Comparison of ENCODE assay signal across 26 cellular contexts in the genomic region with DNA sequence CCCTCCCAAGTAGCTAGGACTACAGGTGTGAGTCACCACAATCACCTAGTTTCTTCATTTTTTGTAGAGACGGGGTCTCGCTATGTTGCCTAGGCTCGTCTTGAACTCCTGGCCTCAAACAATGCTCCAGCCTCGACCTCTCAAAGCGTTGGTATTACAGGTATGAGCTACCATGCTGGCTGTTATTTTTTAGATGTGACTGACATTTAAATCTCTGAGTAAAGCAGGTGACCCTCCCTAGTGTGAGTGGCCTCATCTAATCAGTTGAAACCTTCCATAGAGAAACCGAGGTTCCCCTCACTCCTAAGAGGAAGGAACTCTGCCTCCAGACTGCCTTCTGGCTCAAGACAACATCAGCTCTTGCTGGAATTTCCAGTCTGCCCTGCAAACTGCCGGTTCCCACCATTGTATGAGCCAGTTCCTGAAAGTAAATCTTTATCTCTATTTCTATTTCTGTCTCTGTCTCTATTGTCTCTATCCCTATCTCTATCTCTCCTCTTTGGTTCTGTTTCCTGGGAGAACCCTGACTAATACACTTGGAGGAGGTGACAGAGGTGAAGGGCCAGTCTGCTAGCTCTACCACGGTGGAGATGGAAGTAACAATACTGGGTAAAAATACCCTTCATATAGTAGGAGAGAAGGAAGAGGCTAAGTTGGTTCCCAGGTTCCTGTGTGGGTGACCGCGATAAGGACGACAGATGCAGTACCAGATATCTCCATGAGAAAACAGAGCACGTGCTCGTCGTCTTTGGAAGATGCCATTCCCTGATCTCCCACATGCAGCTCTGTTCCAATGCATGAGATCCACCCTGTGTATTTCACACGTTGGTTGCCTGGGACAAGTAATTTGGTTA.
A peak's percentile ranks its signal among the peaks of the same experiment; 100 is the strongest.
DNase-seq lines count a peak whose midpoint lies in the region; ATAC-seq and TF ChIP-seq lines count a peak whose summit lies in the region.
"Had no signal": no experiment of that assay in that cellular context is flagged by ENCODE, and none has a peak within 500 bp of the region (broad histone marks: within the 10 kb centered on the region; RNA-seq: fewer than 3 reads in every experiment).

No MANE protein-coding gene starts in this region.

- no peak for TF ChIP-seq RAD21 in HCT116 (IDR thresholded peaks at IDR 0.05; ENCODE audit: low read depth)

- H3K36me3 ChIP-seq in HCT116 (ENCODE audit: control insufficient read depth in 1 of 2, insufficient read depth in 2 of 2, low read length in 2 of 2) (no peaks in the 10 kb centered on the region), brain microvascular endothelial cell (replicated peaks) (no peaks in the 10 kb centered on the region), mesodermal cell (ENCODE audit: control insufficient read depth, insufficient read depth, low read length) (no peaks in the 10 kb centered on the region)
- H3K36me3 ChIP-seq: BE2C, esophagus muscularis mucosa, lower lobe of right lung, tibial artery had no signal

- intact Hi-C loops in HCT116 (cut with micrococcal nuclease): no loop called here

- WGBS in mesodermal cell (ENCODE audit: insufficient coverage in 2 of 2), 2 experiments: 93 to 95% methylated on average over 11 to 13 of the region's 15 CpGs

- H3K27me3 ChIP-seq in HCT116 (ENCODE audit: insufficient read depth, low read length) (no peaks in the 10 kb centered on the region), brain microvascular endothelial cell (replicated peaks) (no peaks in the 10 kb centered on the region)
- H3K27me3 ChIP-seq: BE2C, tibial artery had no signal

- no peak for TF ChIP-seq POLR2A in HCT116 (IDR thresholded peaks at IDR 0.05; ENCODE audit: borderline replicate concordance, extremely low read depth, insufficient read depth, insufficient read length)

- in situ Hi-C loops in brain microvascular endothelial cell (cut with HindIII; ENCODE audit: low pct_ligation_motif_present, low sequenced_read_pairs): no loop called here

- RAD21 ChIA-PET in HCT116 (lab: Charles Lee; ENCODE audit: low non-redundant PET in 1 of 2, low total read pairs in 2 of 2, uncharacterized antibody in 2 of 2, unreplicated experiment in 2 of 2): no interaction called here

- no peaks in the 10 kb centered on the region for H3K79me2 ChIP-seq in HCT116 (ENCODE audit: insufficient read depth, low read length)

- CTCF ChIA-PET in HCT116 (lab: Charles Lee): no interaction called here

- peak; percentile 40; the same call in 1 of the 2 replicates for ATAC-seq in HCT116
- ATAC-seq: CD8-positive, alpha-beta T cell; lower lobe of right lung; mucosa of descending colon; natural killer cell had no signal

- no TSS peak for BruUV-seq in HCT116 (replicated peaks; lab: Mats Ljungman, UMichigan)

- H3K9me3 ChIP-seq in HCT116 (ENCODE audit: control insufficient read depth in 1 of 2, insufficient read depth in 1 of 2, low read depth in 1 of 2, low read length in 2 of 2) (no peaks in the 10 kb centered on the region), mesodermal cell (ENCODE audit: control insufficient read depth, low read length) (no peaks in the 10 kb centered on the region)
- H3K9me3 ChIP-seq: BE2C, esophagus muscularis mucosa, lower lobe of right lung, mucosa of descending colon, tibial artery had no signal

- H3K4me2 ChIP-seq in HCT116 (ENCODE audit: low read length): no peak overlapping the region

- TF ChIP-seq CTCF in HCT116 (IDR thresholded peaks at IDR 0.05 in 2 of 3, conservative IDR thresholded peaks at IDR 0.05 in 1 of 3; ENCODE audit: borderline replicate concordance in 1 of 3, insufficient read depth in 1 of 3, low read depth in 2 of 3, low read length in 2 of 3): no peak
- TF ChIP-seq CTCF in brain microvascular endothelial cell (IDR thresholded peaks at IDR 0.05; ENCODE audit: low read depth, low read length, missing control alignments): no peak

- POLR2A ChIA-PET in HCT116 (lab: Charles Lee): no interaction called here

- DNase-seq in HCT116 (ENCODE audit: low read depth, low spot score) (no peak), OCI-M2 (lab: John Stamatoyannopoulos, UW; ENCODE audit: unreplicated experiment) (peak; percentile 34), brain microvascular endothelial cell (peak; percentile 7), foreskin melanocyte (no peak), NOMO-1 (lab: John Stamatoyannopoulos, UW; ENCODE audit: unreplicated experiment in 2 of 2) (no peak), NCI-H2081 treated with DMSO at 0.1 percent for 48 hours (lab: John Stamatoyannopoulos, UW) (no peak)
- DNase-seq: activated CD4-positive, alpha-beta T cell treated with anti-CD3 and anti-CD28 coated beads for 4 hours; activated effector memory CD4-positive, alpha-beta T cell treated with Interleukin-2 at 50 U/mL for 16 hours; activated naive CD8-positive, alpha-beta T cell treated with anti-CD3 and anti-CD28 coated beads, Interleukin-2, amount 10 ng/mL, durations not matched to agents 7 days and 5 days; BE2C; CD8-positive, alpha-beta T cell; central memory CD4-positive, alpha-beta T cell; DMS 273 treated with DMSO at 0.1 percent for 48 hours; hippocampal formation; lower lobe of right lung; mucosa of descending colon; natural killer cell; NCI-H446; occipital lobe; stimulated activated CD4-positive, alpha-beta T cell treated with anti-CD3 and anti-CD28 coated beads, Interleukin-15, amount 100 ng/mL, for 24 hours; stimulated activated CD4-positive, alpha-beta T cell treated with anti-CD3 and anti-CD28 coated beads, Interleukin-4, amount 100 ng/mL, for 4 hours; tibial artery had no signal

- H3K9ac ChIP-seq in HCT116 (ENCODE audit: low read length): no peak overlapping the region

- H3K4me1 ChIP-seq in HCT116 (ENCODE audit: control insufficient read depth in 1 of 2, insufficient read depth in 2 of 2, low read length in 2 of 2) (no peaks in the 10 kb centered on the region), mesodermal cell (ENCODE audit: control insufficient read depth, insufficient read depth, low read length, poor library complexity, severe bottlenecking) (peaks cover 6% of the 10 kb centered on the region)
- H3K4me1 ChIP-seq: BE2C, esophagus muscularis mucosa, lower lobe of right lung, tibial artery had no signal

- no peaks in the 10 kb centered on the region for H4K20me1 ChIP-seq in HCT116 (ENCODE audit: insufficient read depth)

- no peak overlapping the region for H3K4me3 ChIP-seq in HCT116 (replicated peaks in 1 of 2; ENCODE audit: low read depth in 1 of 2, low read length in 2 of 2)
- no peak overlapping the region for H3K4me3 ChIP-seq in brain microvascular endothelial cell (ENCODE audit: low read depth, low read length)
- H3K4me3 ChIP-seq in mesodermal cell (ENCODE audit: extremely low read depth, insufficient read depth, low read length, poor library complexity, severe bottlenecking): no peak overlapping the region
- H3K4me3 ChIP-seq: esophagus muscularis mucosa, lower lobe of right lung, mucosa of descending colon, SK-N-MC, tibial artery had no signal

- no peak overlapping the region for H2AFZ ChIP-seq in HCT116 (ENCODE audit: low read depth, low read length, poor library complexity, severe bottlenecking)

- H3K27ac ChIP-seq in HCT116 (ENCODE audit: low read depth, low read length) (no peak overlapping the region), brain microvascular endothelial cell (no peak overlapping the region), mesodermal cell (ENCODE audit: low read depth, low read length, severe bottlenecking) (peak overlapping the region; percentile 41)
- H3K27ac ChIP-seq: esophagus muscularis mucosa, lower lobe of right lung, SK-N-MC, tibial artery, VCaP had no signal

- no peaks in the 10 kb centered on the region for H3K9me2 ChIP-seq in HCT116 (ENCODE audit: insufficient read depth)

TF ChIP-seq in HCT116, 20 proteins besides CTCF, POLR2A, EP300 and RAD21:
- TF ChIP-seq ELF1 (IDR thresholded peaks at IDR 0.05; ENCODE audit: borderline replicate concordance, low read depth): no peak
TF ChIP-seq in HCT116: peak in this region for 0.

Comparison
In these comparisons a context has a peak if more than half of its experiments do, and no peak if none do; other contexts are left out.
1. DNase-seq: peak in OCI-M2 (single experiment) and brain microvascular endothelial cell (single experiment); none in HCT116 (single experiment), foreskin melanocyte (single experiment), NOMO-1 (0 of 2) and NCI-H2081 treated with DMSO at 0.1 percent for 48 hours (single experiment).